Comparison of ENCODE assay signal across 8 cellular contexts in the genomic region with DNA sequence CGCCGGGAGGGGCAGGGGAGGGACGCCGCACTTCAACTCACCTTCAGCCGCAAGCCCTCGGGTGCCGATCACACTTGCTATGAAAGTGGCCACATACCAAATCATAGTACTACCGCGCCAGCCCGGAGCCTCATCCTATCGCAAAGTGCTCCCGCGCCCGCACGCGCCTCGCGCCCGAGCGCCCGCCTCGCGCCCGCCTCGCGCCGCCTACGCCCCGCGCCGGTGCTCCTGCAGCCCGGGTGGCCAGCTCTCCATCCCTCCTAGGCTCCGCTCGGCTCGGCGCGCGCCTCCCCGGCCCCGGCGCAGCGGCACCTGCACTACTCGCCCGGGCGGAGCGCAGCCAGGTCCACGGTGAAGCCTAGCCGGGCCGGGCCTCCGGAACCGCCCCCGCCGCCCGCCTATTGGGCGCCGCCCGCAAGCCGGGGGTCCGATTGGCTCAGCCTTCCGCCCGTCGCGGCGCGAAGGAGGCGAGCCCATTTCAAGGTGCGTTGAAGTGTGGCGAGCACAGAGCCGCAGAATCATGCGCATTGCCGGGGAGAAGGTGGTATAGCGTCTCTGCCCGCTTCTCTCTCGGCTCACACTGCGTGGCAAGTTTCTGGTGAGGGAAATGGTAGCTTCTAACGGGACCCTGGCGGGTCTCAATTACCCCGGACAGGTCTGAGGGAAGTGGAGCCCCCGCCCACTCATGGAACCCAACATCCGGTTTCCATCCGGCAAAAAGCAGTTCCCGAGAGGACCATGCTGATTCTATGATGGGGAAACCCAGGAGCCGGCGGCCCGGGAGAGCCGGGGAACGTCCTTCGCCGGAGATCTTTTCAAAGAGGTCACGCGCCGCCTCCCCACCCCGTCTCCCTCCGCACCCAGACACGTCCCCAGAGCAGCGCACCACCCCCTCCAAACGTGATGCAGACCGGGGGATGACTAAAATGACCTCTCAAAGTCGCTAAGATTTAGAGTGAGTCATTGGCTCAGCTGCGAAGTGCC. TPM values are rescaled to one million over a fixed set of nuclear protein-coding genes. Genes with fewer than 3 reads are reported as not detected.
A peak's percentile ranks its signal among the peaks of the same experiment; 100 is the strongest.
DNase-seq lines count a peak whose midpoint lies in the region; ATAC-seq lines count a peak whose summit lies in the region.

A gene with protein sequence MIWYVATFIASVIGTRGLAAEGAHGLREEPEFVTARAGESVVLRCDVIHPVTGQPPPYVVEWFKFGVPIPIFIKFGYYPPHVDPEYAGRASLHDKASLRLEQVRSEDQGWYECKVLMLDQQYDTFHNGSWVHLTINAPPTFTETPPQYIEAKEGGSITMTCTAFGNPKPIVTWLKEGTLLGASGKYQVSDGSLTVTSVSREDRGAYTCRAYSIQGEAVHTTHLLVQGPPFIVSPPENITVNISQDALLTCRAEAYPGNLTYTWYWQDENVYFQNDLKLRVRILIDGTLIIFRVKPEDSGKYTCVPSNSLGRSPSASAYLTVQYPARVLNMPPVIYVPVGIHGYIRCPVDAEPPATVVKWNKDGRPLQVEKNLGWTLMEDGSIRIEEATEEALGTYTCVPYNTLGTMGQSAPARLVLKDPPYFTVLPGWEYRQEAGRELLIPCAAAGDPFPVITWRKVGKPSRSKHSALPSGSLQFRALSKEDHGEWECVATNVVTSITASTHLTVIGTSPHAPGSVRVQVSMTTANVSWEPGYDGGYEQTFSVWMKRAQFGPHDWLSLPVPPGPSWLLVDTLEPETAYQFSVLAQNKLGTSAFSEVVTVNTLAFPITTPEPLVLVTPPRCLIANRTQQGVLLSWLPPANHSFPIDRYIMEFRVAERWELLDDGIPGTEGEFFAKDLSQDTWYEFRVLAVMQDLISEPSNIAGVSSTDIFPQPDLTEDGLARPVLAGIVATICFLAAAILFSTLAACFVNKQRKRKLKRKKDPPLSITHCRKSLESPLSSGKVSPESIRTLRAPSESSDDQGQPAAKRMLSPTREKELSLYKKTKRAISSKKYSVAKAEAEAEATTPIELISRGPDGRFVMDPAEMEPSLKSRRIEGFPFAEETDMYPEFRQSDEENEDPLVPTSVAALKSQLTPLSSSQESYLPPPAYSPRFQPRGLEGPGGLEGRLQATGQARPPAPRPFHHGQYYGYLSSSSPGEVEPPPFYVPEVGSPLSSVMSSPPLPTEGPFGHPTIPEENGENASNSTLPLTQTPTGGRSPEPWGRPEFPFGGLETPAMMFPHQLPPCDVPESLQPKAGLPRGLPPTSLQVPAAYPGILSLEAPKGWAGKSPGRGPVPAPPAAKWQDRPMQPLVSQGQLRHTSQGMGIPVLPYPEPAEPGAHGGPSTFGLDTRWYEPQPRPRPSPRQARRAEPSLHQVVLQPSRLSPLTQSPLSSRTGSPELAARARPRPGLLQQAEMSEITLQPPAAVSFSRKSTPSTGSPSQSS (N-terminal part only) (minus strand): TSS at position 319 of the 984 bp plus-strand sequence. CDS start 214 bp downstream, at position 105.

- H2BK15ac ChIP-seq in mesenchymal stem cell (ENCODE audit: low read depth, poor library complexity, severe bottlenecking) = no peak within 1 kb of the TSS

- H3K9ac ChIP-seq in mesenchymal stem cell (ENCODE audit: low read length) = peak within 1 kb of the TSS; percentile 12

- peaks cover 24% of the 10 kb centered on the region for H3K4me1 ChIP-seq in effector memory CD4-positive, alpha-beta T cell (ENCODE audit: control insufficient read depth, insufficient read depth, low read length, poor library complexity, severe bottlenecking)
- H3K4me1 ChIP-seq in mesenchymal stem cell (ENCODE audit: control insufficient read depth, insufficient read depth, low read depth, low read length) = peaks cover 20% of the 10 kb centered on the region

- H3K4me3 ChIP-seq in effector memory CD4-positive, alpha-beta T cell (ENCODE audit: insufficient read depth, low read depth, low read length, poor library complexity, severe bottlenecking) = peak within 1 kb of the TSS; percentile 66
- peak within 1 kb of the TSS; percentile 51 to 73 for H3K4me3 ChIP-seq in mesenchymal stem cell (ENCODE audit: insufficient read depth in 1 of 2, low read depth in 1 of 2, low read length in 2 of 2)

- no peak within 1 kb of the TSS for H3K18ac ChIP-seq in mesenchymal stem cell (ENCODE audit: low read depth in 1 of 2, low read length in 2 of 2)

- no peaks in the 10 kb centered on the region for H3K79me1 ChIP-seq in mesenchymal stem cell (replicated peaks; ENCODE audit: low read length, poor library complexity, severe bottlenecking)

- H3K4me2 ChIP-seq in mesenchymal stem cell (ENCODE audit: low read length, poor library complexity, severe bottlenecking) = peak within 1 kb of the TSS; percentile 66

- no peak within 1 kb of the TSS for H4K91ac ChIP-seq in mesenchymal stem cell (ENCODE audit: low read length)

- H3K27me3 ChIP-seq in effector memory CD4-positive, alpha-beta T cell (replicated peaks; ENCODE audit: control insufficient read depth, insufficient read depth, low read length, poor library complexity, severe bottlenecking) = no peaks in the 10 kb centered on the region
- peaks cover 71 to 79% of the 10 kb centered on the region in 2 experiments for H3K27me3 ChIP-seq in mesenchymal stem cell (ENCODE audit: control insufficient read depth in 1 of 2, insufficient read depth in 1 of 2, low read length in 2 of 2)

- H3K9me3 ChIP-seq in effector memory CD4-positive, alpha-beta T cell (ENCODE audit: control insufficient read depth, low read length) = no peaks in the 10 kb centered on the region
- H3K9me3 ChIP-seq in mesenchymal stem cell (ENCODE audit: control insufficient read depth, low read length) = no peaks in the 10 kb centered on the region

- peak within 1 kb of the TSS; percentile 57 for H2AFZ ChIP-seq in mesenchymal stem cell (ENCODE audit: low read depth, low read length)

- H3K14ac ChIP-seq in mesenchymal stem cell (ENCODE audit: low read length in 2 of 2) = no peak within 1 kb of the TSS

- no peaks in the 10 kb centered on the region for H3K36me3 ChIP-seq in effector memory CD4-positive, alpha-beta T cell (ENCODE audit: control insufficient read depth, insufficient read depth, low read length)
- no peaks in the 10 kb centered on the region for H3K36me3 ChIP-seq in mesenchymal stem cell (ENCODE audit: control insufficient read depth in 1 of 2, insufficient read depth in 2 of 2, low read depth in 1 of 2, low read length in 2 of 2)

- no peak within 1 kb of the TSS for H4K8ac ChIP-seq in mesenchymal stem cell (ENCODE audit: low read length)

- H2BK120ac ChIP-seq in mesenchymal stem cell (ENCODE audit: low read depth, low read length) = no peak within 1 kb of the TSS

- no peak within 1 kb of the TSS for H3K4ac ChIP-seq in mesenchymal stem cell (ENCODE audit: low read depth in 1 of 2, low read length in 2 of 2)

- H3K27ac ChIP-seq in effector memory CD4-positive, alpha-beta T cell (ENCODE audit: insufficient read depth, low read length, poor library complexity, severe bottlenecking) = peak within 1 kb of the TSS; percentile 46
- no peak within 1 kb of the TSS for H3K27ac ChIP-seq in mesenchymal stem cell (ENCODE audit: low read length, poor library complexity, severe bottlenecking)

- no peak within 1 kb of the TSS for H2BK5ac ChIP-seq in mesenchymal stem cell (ENCODE audit: low read depth, low read length, poor library complexity, severe bottlenecking)

- H3K23ac ChIP-seq in mesenchymal stem cell (ENCODE audit: low read length in 2 of 2) = no peak within 1 kb of the TSS

- DNase-seq in SIG-M5 treated with dmso at 0.1 percent for 504 hours (lab: John Stamatoyannopoulos, UW; ENCODE audit: unreplicated experiment) (peak; percentile 16), SIG-M5 (lab: John Stamatoyannopoulos, UW) (no peak), NCI-H345 (lab: John Stamatoyannopoulos, UW) (peak; percentile 93), mesenchymal stem cell (peak; percentile 17)
- peak; percentile 77 to 85 (median 78) for DNase-seq in activated CD8-positive, alpha-beta memory T cell treated with anti-CD3 and anti-CD28 coated beads for 48 hours (ENCODE audit: low read depth in 2 of 3, low spot score in 2 of 3)
- DNase-seq in effector memory CD4-positive, alpha-beta T cell = peak; percentile 72 to 84 (median 81)
- peak; percentile 88 for DNase-seq in stimulated activated CD8-positive, alpha-beta memory T cell treated with anti-CD3 and anti-CD28 coated beads, Interleukin-12 subunit alpha, Interleukin-12 subunit beta, amount 100 ng/mL, for 4 hours (ENCODE audit: low read depth)

- no peak within 1 kb of the TSS for H2AK5ac ChIP-seq in mesenchymal stem cell (ENCODE audit: low read length, severe bottlenecking)

- WGBS in mesenchymal stem cell = under 1% methylated on average over 98 of the region's 100 CpGs

- ATAC-seq in HG03045 (IDR thresholded peaks at IDR 0.05; ENCODE audit: unreplicated experiment) = peak; percentile 97

- no peak within 1 kb of the TSS for H2BK12ac ChIP-seq in mesenchymal stem cell (ENCODE audit: low read length in 2 of 2)

RNA-seq across cellular contexts. Expression of the gene that starts here (rescaled TPM):
- not detected for polyA plus RNA-seq in mesenchymal stem cell (2013, experiment 1 of 2)
- polyA plus RNA-seq in mesenchymal stem cell (2013, experiment 2 of 2) = not detected
